ENCODE assay signal across 11 cellular contexts in the genomic region with DNA sequence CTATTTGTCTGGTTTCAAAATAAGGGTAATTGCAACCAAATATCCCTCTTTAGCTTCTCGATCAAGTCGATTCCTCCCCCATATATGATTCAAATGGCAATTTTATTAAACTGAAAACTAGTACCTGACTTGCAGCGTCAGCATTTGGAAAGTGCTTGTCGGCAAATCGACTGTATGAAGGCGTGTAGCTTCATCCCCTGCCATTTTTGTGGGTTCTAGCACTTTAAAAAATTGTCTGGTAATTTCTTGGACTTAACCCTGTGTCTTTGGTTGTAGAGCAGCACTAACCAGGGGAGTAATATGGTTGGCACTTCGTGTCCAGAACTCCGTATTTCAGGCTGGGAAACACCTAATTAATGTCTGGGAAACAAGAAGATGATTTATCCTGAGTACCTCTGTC. TPM values are rescaled to one million over a fixed set of nuclear protein-coding genes. Genes with fewer than 3 reads are reported as not detected.
DNase-seq lines count a peak whose midpoint lies in the region; ATAC-seq and TF ChIP-seq lines count a peak whose summit lies in the region.
"Had no signal": no experiment of that assay in that cellular context is flagged by ENCODE, and none has a peak within 500 bp of the region (broad histone marks: within the 10 kb centered on the region; RNA-seq: fewer than 3 reads in every experiment).

No MANE protein-coding gene starts in this region.

- TF ChIP-seq CTCF in foreskin fibroblast (IDR thresholded peaks at IDR 0.05; ENCODE audit: low read depth, low read length), result no peak

- H3K27me3 ChIP-seq in H7 (ENCODE audit: control insufficient read depth, insufficient read depth, low read length), result peaks cover 9% of the 10 kb centered on the region; the same call in 1 of the 2 replicates
- H3K27me3 ChIP-seq: uterus had no signal

- no peaks in the 10 kb centered on the region for H3K36me3 ChIP-seq in H7 (replicated peaks; ENCODE audit: control insufficient read depth, insufficient read depth, low read length)
- H3K36me3 ChIP-seq: uterus had no signal

- DNase-seq in H7 (no peak), foreskin fibroblast (peak in 1 of 2 donors; percentile 34), sciatic nerve (ENCODE audit: low spot score) (no peak), SHP77 treated with DMSO at 0.1 percent for 48 hours (lab: John Stamatoyannopoulos, UW) (no peak), NCI-H510A treated with DMSO at 0.1 percent for 48 hours (lab: John Stamatoyannopoulos, UW) (no peak), globus pallidus (ENCODE audit: low spot score) (no peak)
- DNase-seq: NCI-H345, uterus had no signal

- ATAC-seq in SK-N-SH treated with all-trans-retinoic acid at 6 μM for 48 hours, result peak; percentile 4
- ATAC-seq in sciatic nerve, result peak; percentile 37
- no peak for ATAC-seq in HG02840 (IDR thresholded peaks at IDR 0.05; ENCODE audit: low FRiP score, unreplicated experiment)
- ATAC-seq: GM12878 had no signal

- intact Hi-C loops in sciatic nerve (cut with DNase I), result no loop called here

- H3K4me3 ChIP-seq in H7 (ENCODE audit: insufficient read depth, low read depth, low read length) (peak overlapping the region; percentile 81), foreskin fibroblast (ENCODE audit: low read depth in 1 of 2, low read length in 2 of 2) (peak overlapping the region; percentile 82)
- H3K4me3 ChIP-seq: GM12878 had no signal

TF ChIP-seq in SK-N-SH treated with all-trans-retinoic acid at 6 μM for 48 hours, 23 proteins besides CTCF, POLR2A, EP300 and RAD21:
- no peak for TF ChIP-seq ZFP30 (CRISPR knock-in tag; IDR thresholded peaks at IDR 0.05)
- no peak for TF ChIP-seq ZNF8 (CRISPR knock-in tag; IDR thresholded peaks at IDR 0.05)
- no peak for TF ChIP-seq PPARA (CRISPR knock-in tag; IDR thresholded peaks at IDR 0.05; ENCODE audit: borderline replicate concordance)
- TF ChIP-seq CSRNP3 (CRISPR knock-in tag; IDR thresholded peaks at IDR 0.05), result no peak
- no peak for TF ChIP-seq RARB (CRISPR knock-in tag; IDR thresholded peaks at IDR 0.05)
- no peak for TF ChIP-seq TCF4 (CRISPR knock-in tag; IDR thresholded peaks at IDR 0.05; ENCODE audit: borderline replicate concordance)
- TF ChIP-seq CSDC2 (CRISPR knock-in tag; IDR thresholded peaks at IDR 0.05), result no peak
- no peak for TF ChIP-seq CREB5 (CRISPR knock-in tag; IDR thresholded peaks at IDR 0.05; ENCODE audit: low read depth)

RNA-seq across cellular contexts. Expression of gene MME, which starts 0.6 kb away (rescaled TPM):
- total RNA-seq in H7 (2014; rRNA removed; shearing (Covaris generic)), result 2.8 and 4.8 TPM in 2 replicates
- 296 TPM for total RNA-seq in sciatic nerve

Comparison
In these comparisons a context has a peak if more than half of its experiments do, and no peak if none do; other contexts are left out.
1. RNA of gene MME, which starts 0.6 kb away (total RNA-seq): 296 TPM in sciatic nerve (single experiment); 2.8 to 4.8 TPM in H7; every median in the first group is over 10 times any median in the second.